8 cellular contexts compared by ENCODE assay signal in the genomic region with DNA sequence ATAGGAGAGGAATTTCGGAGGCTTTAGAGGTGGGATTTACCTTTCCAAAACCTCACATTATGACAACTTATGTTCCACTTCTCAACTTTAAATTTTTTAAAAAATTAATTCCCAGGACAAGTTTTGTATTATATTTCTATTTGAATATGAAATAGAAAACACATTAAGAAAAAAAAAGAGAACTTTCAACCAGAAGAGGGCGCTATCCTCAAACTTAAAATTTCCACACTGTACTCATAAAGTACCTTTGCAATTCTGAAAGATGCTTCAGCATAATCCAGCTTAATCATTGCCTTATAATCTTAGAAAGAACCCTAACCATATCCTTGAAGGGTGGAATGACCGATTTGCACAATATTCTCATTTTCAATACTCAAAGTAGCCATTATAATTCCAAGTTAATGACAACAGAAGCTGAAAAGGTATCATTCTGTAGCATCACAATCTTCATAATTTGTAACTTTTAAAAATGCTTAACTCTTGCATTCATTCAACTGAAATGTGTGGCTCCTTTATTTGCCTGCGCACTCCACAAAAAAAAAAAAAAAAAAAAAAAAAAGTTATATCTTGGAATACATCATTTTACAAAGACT.
DNase-seq lines count a peak whose midpoint lies in the region; ATAC-seq, FAIRE-seq and TF ChIP-seq lines count a peak whose summit lies in the region.

No MANE protein-coding gene starts in this region.

- H3K4me1 Mint-ChIP-seq in activated CD8-positive, alpha-beta memory T cell treated with anti-CD3 and anti-CD28 coated beads, Interleukin-2, amount 10 ng/mL, durations not matched to agents 7 days and 5 days = no peaks in the 10 kb centered on the region

- no TSS peak for BruUV-seq in HepG2 (replicated peaks; lab: Mats Ljungman, UMichigan)

- no peak for TF ChIP-seq RAD21 in HepG2 (CRISPR knock-in tag; IDR thresholded peaks at IDR 0.05)

- POLR2A ChIA-PET in HepG2 (lab: Yijun Ruan, JAX) = no interaction called here

- H3K27me3 ChIP-seq in BE2C (peaks cover 5% of the 10 kb centered on the region; the same call in 1 of the 2 replicates), WERI-Rb-1 (ENCODE audit: insufficient read depth, low read depth, severe bottlenecking) (no peaks in the 10 kb centered on the region), HepG2 (ENCODE audit: control insufficient read depth in 1 of 2, insufficient read depth in 2 of 2, low read length in 2 of 2) (no peaks in the 10 kb centered on the region)

- no peaks in the 10 kb centered on the region for H4K20me1 ChIP-seq in HepG2 (ENCODE audit: insufficient read depth, low read length)

- no peak overlapping the region for H3K9ac ChIP-seq in HepG2 (ENCODE audit: insufficient read depth, low read depth, low read length)

- no peak overlapping the region for H3K4me3 ChIP-seq in BE2C (ENCODE audit: low read depth, low read length)
- no peak overlapping the region for H3K4me3 ChIP-seq in WERI-Rb-1 (ENCODE audit: low read depth, low read length)
- no peak overlapping the region for H3K4me3 ChIP-seq in HepG2 (replicated peaks in 1 of 3; ENCODE audit: insufficient read depth in 1 of 3, low read depth in 2 of 3, low read length in 3 of 3)

- no peak overlapping the region for H3K4me3 Mint-ChIP-seq in activated CD8-positive, alpha-beta memory T cell treated with anti-CD3 and anti-CD28 coated beads, Interleukin-2, amount 10 ng/mL, durations not matched to agents 7 days and 5 days

- ATAC-seq in HepG2 = peak; percentile 25; the same call in 1 of the 3 replicates
- ATAC-seq in activated CD8-positive, alpha-beta memory T cell treated with anti-CD3 and anti-CD28 coated beads, Interleukin-2, amount 10 ng/mL, durations not matched to agents 7 days and 5 days = no peak

- no peaks in the 10 kb centered on the region for H3K36me3 ChIP-seq in BE2C
- H3K36me3 ChIP-seq in WERI-Rb-1 = no peaks in the 10 kb centered on the region
- H3K36me3 ChIP-seq in HepG2 (replicated peaks in 1 of 2; ENCODE audit: control insufficient read depth in 1 of 2, insufficient read depth in 2 of 2, low read length in 2 of 2) = no peaks in the 10 kb centered on the region

- TF ChIP-seq CTCF in BE2C (IDR thresholded peaks at IDR 0.05; ENCODE audit: low read depth, low read length) (peak; percentile 52), WERI-Rb-1 (IDR thresholded peaks at IDR 0.05; ENCODE audit: low read depth, low read length) (peak; percentile 21; the same call in 1 of the 2 replicates), HepG2 (CRISPR knock-in tag; IDR thresholded peaks at IDR 0.05) (peak; percentile 39)

- H3K4me1 ChIP-seq in BE2C = no peaks in the 10 kb centered on the region
- peaks cover 5% of the 10 kb centered on the region; the same call in 1 of the 2 replicates for H3K4me1 ChIP-seq in HepG2 (ENCODE audit: insufficient read depth, low read length)

- no peak for FAIRE-seq in HepG2 (lab: Jason Lieb, UNC)

- H3K9me3 ChIP-seq in BE2C (no peaks in the 10 kb centered on the region), WERI-Rb-1 (ENCODE audit: severe bottlenecking) (no peaks in the 10 kb centered on the region), HepG2 (ENCODE audit: low read length) (no peaks in the 10 kb centered on the region)

- H3K27ac ChIP-seq in WERI-Rb-1 (no peak overlapping the region), HepG2 (ENCODE audit: extremely low read length, insufficient read depth, low read length) (no peak overlapping the region)

- no peak for TF ChIP-seq POLR2A in HepG2 (IDR thresholded peaks at IDR 0.05; ENCODE audit: insufficient read depth in 1 of 2, low read depth in 2 of 2, low read length in 2 of 2)

- H3K36me3 Mint-ChIP-seq in activated CD8-positive, alpha-beta memory T cell treated with anti-CD3 and anti-CD28 coated beads, Interleukin-2, amount 10 ng/mL, durations not matched to agents 7 days and 5 days = no peaks in the 10 kb centered on the region

- no peak overlapping the region for H3K27ac Mint-ChIP-seq in activated CD8-positive, alpha-beta memory T cell treated with anti-CD3 and anti-CD28 coated beads, Interleukin-2, amount 10 ng/mL, durations not matched to agents 7 days and 5 days

- WGBS in HepG2 (ENCODE audit: low lambda C conversion rate) = 2% methylated on average over 4 of the region's 4 CpGs

- in situ Hi-C loops in HepG2 (cut with HindIII; ENCODE audit: extremely low pct_ligation_motif_present, low pct_unique_long_range_greater_than_20kb) = no loop called here

- no peaks in the 10 kb centered on the region for H3K27me3 Mint-ChIP-seq in activated CD8-positive, alpha-beta memory T cell treated with anti-CD3 and anti-CD28 coated beads, Interleukin-2, amount 10 ng/mL, durations not matched to agents 7 days and 5 days

- CTCF ChIA-PET in HepG2 (lab: Yijun Ruan, JAX; ENCODE audit: low intra/inter-chr PET ratio, low total read pairs) = interaction anchor here (1.1 to 2.7 kb wide), 4 partner anchors 339 to 900 kb away, joined by 3 to 31 read pairs (median 8); no protein-coding TSS in a partner anchor
- CTCF ChIA-PET in activated CD8-positive, alpha-beta memory T cell treated with anti-CD3 and anti-CD28 coated beads, Interleukin-2, amount 10 ng/mL, durations not matched to agents 7 days and 5 days (lab: Charles Lee) = interaction anchor here (0.7 to 4.4 kb wide), 3 partner anchors 15 to 1427 kb away, joined by 3 to 58 read pairs (median 4); no protein-coding TSS in a partner anchor

- H2AFZ ChIP-seq in HepG2 (ENCODE audit: low read length) = no peak overlapping the region

- no peak overlapping the region for H3K4me2 ChIP-seq in HepG2 (ENCODE audit: low read depth, low read length)

- intact Hi-C loops in HepG2 (cut with micrococcal nuclease; ENCODE audit: unreplicated experiment) = loop anchor here (5.0 kb wide), 1 partner anchor 902 kb away; a partner anchor contains a TSS

- no peaks in the 10 kb centered on the region for H3K79me2 ChIP-seq in HepG2 (ENCODE audit: insufficient read depth, low read length)

- no peaks in the 10 kb centered on the region for H3K9me3 Mint-ChIP-seq in activated CD8-positive, alpha-beta memory T cell treated with anti-CD3 and anti-CD28 coated beads, Interleukin-2, amount 10 ng/mL, durations not matched to agents 7 days and 5 days (ENCODE audit: low read depth)

- TF ChIP-seq EP300 in HepG2 (IDR thresholded peaks at IDR 0.05; ENCODE audit: low read depth in 2 of 2, low read length in 2 of 2) (no peak), HepG2 (CRISPR knock-in tag; IDR thresholded peaks at IDR 0.05; ENCODE audit: borderline replicate concordance) (no peak)

- DNase-seq in BE2C (no peak), HCEC 1CT (peak; percentile 43), WERI-Rb-1 (no peak), HepG2 (ENCODE audit: low spot score) (no peak), NCI-H2171 treated with DMSO at 0.1 percent for 48 hours (lab: John Stamatoyannopoulos, UW) (no peak)
- no peak for DNase-seq in activated CD8-positive, alpha-beta memory T cell treated with anti-CD3 and anti-CD28 coated beads, Interleukin-2, amount 10 ng/mL, durations not matched to agents 7 days and 5 days
- DNase-seq in stimulated activated CD4-positive, alpha-beta T cell treated with anti-CD3 and anti-CD28 coated beads, Interleukin-1b, Interleukin-23, amount 100 ng/mL, for 48 hours = no peak
- DNase-seq in stimulated activated naive CD4-positive, alpha-beta T cell treated with Interleukin-2 at 50 U/mL for 16 hours (lab: John Stamatoyannopoulos, UW) = no peak

TF ChIP-seq in HepG2, 621 proteins besides CTCF, POLR2A, EP300 and RAD21:
- TF ChIP-seq BHLHE40 (IDR thresholded peaks at IDR 0.05; ENCODE audit: low read length) = no peak
- no peak for TF ChIP-seq ERF (CRISPR knock-in tag; IDR thresholded peaks at IDR 0.05)
- TF ChIP-seq STAG1 (CRISPR knock-in tag; IDR thresholded peaks at IDR 0.05) = peak; percentile 50
